In the genomic region with DNA sequence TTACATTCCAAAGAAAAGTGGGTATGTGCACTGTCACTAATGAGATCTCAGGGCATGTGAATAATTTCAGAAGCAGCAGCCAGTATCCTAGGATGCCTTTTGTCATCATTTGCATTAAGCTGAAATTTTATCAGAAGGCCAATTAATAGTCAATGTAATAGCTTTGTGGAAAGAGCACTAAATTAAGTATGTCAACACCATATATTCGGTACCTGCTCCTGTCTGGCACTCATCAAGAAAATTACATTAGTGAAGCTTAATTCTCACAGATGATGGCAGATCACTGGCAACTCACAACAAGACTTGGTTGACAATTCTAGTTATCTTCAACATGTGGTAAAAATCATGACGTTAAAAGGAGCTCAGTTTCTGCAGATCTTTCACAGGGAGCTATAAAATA, we compare ENCODE assay signal across 28 cellular contexts.
"Had no signal": no experiment of that assay in that cellular context is flagged by ENCODE, and none has a peak within 500 bp of the region (broad histone marks: within the 10 kb centered on the region; RNA-seq: fewer than 3 reads in every experiment).

No MANE protein-coding gene starts in this region.

- H3K27ac ChIP-seq: left lung, lower lobe of right lung, pancreas, prostate gland, skin epidermis, stomach, testis, thyroid gland, transverse colon, upper lobe of left lung, vagina had no signal

- H3K4me3 ChIP-seq: left lung, lower lobe of right lung, pancreas, prostate gland, skin epidermis, stomach, testis, thyroid gland, transverse colon, upper lobe of left lung, vagina had no signal

- H3K36me3 ChIP-seq: left lung, lower lobe of right lung, pancreas, prostate gland, stomach, thyroid gland, transverse colon, upper lobe of left lung, vagina had no signal

- H3K4me1 ChIP-seq: pancreas, prostate gland, testis had no signal

- H3K9me3 ChIP-seq: left lung, lower lobe of right lung, pancreas, prostate gland, stomach, testis, thyroid gland, transverse colon, upper lobe of left lung, vagina had no signal

- ATAC-seq: left colon; left lung; lower lobe of right lung; naive thymus-derived CD8-positive, alpha-beta T cell; right cardiac atrium; sciatic nerve; stimulated activated naive B cell treated with anti-CD40 and anti-IgM and Interleukin-4, amounts not matched to agents 10 μg/mL and 1 μg/mL and 100 μg/mL, for 72 hours; stimulated activated naive CD8-positive, alpha-beta T cell treated with anti-CD3 and anti-CD28 coated beads, Interleukin-15, Interleukin-2, amounts not matched to agents 100 U/mL and 50 U/mL, for 24 hours had no signal

- DNase-seq: immature natural killer cell; kidney; left colon; left lung; lower lobe of right lung; mammary epithelial cell; mesenchymal stem cell; naive thymus-derived CD8-positive, alpha-beta T cell; nucleus accumbens; pancreas; posterior cingulate gyrus; retina; right cardiac atrium; stimulated activated CD4-positive, alpha-beta T cell treated with anti-CD3 and anti-CD28 coated beads, Interleukin-12 subunit alpha, Interleukin-12 subunit beta, amount 100 ng/mL, for 4 hours; stimulated activated CD4-positive, alpha-beta T cell treated with anti-CD3 and anti-CD28 coated beads, Interleukin-15, amount 100 ng/mL, for 24 hours; stimulated activated CD4-positive, alpha-beta T cell treated with anti-CD3 and anti-CD28 coated beads, Interleukin-2, amount 100 ng/mL, for 24 hours; stimulated activated CD4-positive, alpha-beta T cell treated with anti-CD3 and anti-CD28 coated beads, Interleukin-4, amount 100 ng/mL, for 1 hour; stimulated activated naive B cell treated with anti-CD40 and anti-IgM and Interleukin-4, amounts not matched to agents 10 μg/mL and 1 μg/mL and 100 μg/mL, for 72 hours; stimulated activated naive CD8-positive, alpha-beta T cell treated with anti-CD3 and anti-CD28 coated beads, Interleukin-15, Interleukin-2, amounts not matched to agents 100 U/mL and 50 U/mL, for 24 hours; stomach; testis; thyroid gland; transverse colon; upper lobe of left lung had no signal

- H3K27me3 ChIP-seq: left lung, pancreas, stomach, testis, thyroid gland, transverse colon, upper lobe of left lung, vagina had no signal
